In genomic region chr12:53603196-53603595, GRCh38 we compare ENCODE assay signal across 1 cellular context.
TF ChIP-seq lines count a peak whose summit lies in the region.

No MANE protein-coding gene starts in this region.

TF ChIP-seq in GM23338, 12 proteins besides CTCF, POLR2A, EP300 and RAD21 (continued from another document):
- TF ChIP-seq ZNF462 (CRISPR knock-in tag; IDR thresholded peaks at IDR 0.05) = no peak
